Comparison of ENCODE assay signal across 23 cellular contexts in the genomic region with DNA sequence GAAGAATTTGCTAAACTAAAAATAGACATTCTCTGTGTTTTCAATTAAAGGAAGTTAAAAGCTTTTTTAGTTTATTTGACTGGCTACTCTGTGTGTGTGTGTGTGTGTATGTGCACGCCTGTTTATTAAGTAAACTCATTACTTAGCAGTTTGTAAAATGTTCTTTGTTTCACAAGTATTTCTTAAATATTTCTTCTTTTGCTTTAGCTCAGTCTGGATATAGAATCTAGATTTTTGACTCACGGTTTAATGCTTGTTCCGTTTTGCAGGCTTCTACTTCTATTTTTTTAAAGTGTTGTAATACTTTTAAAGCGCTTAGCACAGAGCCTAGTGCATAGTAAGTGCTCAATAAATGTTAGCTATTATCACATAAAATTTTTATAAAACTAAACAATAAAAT.
"Had no signal": no experiment of that assay in that cellular context is flagged by ENCODE, and none has a peak within 500 bp of the region (broad histone marks: within the 10 kb centered on the region; RNA-seq: fewer than 3 reads in every experiment).

No MANE protein-coding gene starts in this region.

- H3K9me3 Mint-ChIP-seq: activated naive CD8-positive, alpha-beta T cell treated with anti-CD3 and anti-CD28 coated beads, Interleukin-2, amount 10 ng/mL, durations not matched to agents 7 days and 5 days; activated T-cell treated with anti-CD3 and anti-CD28 coated beads, Interleukin-2, amount 50 U/mL, for 72 hours; brain; nephron progenitor cell; stimulated activated effector memory CD8-positive, alpha-beta T cell treated with anti-CD3 and anti-CD28 coated beads, Interleukin-12 subunit alpha, Interleukin-12 subunit beta, amount 100 ng/mL, for 72 hours; stimulated activated naive CD8-positive, alpha-beta T cell treated with anti-CD3 and anti-CD28 coated beads, Interleukin-15, Interleukin-2, amounts not matched to agents 100 ng/mL and 50 ng/mL, for 24 hours had no signal

- H3K4me3 Mint-ChIP-seq: activated naive CD8-positive, alpha-beta T cell treated with anti-CD3 and anti-CD28 coated beads, Interleukin-2, amount 10 ng/mL, durations not matched to agents 7 days and 5 days; activated T-cell treated with anti-CD3 and anti-CD28 coated beads, Interleukin-2, amount 50 U/mL, for 72 hours; brain; nephron progenitor cell; stimulated activated effector memory CD8-positive, alpha-beta T cell treated with anti-CD3 and anti-CD28 coated beads, Interleukin-12 subunit alpha, Interleukin-12 subunit beta, amount 100 ng/mL, for 72 hours; stimulated activated naive CD8-positive, alpha-beta T cell treated with anti-CD3 and anti-CD28 coated beads, Interleukin-15, Interleukin-2, amounts not matched to agents 100 ng/mL and 50 ng/mL, for 24 hours had no signal

- H3K27me3 Mint-ChIP-seq: activated naive CD8-positive, alpha-beta T cell treated with anti-CD3 and anti-CD28 coated beads, Interleukin-2, amount 10 ng/mL, durations not matched to agents 7 days and 5 days; brain; progenitor cell of endocrine pancreas; stimulated activated naive CD8-positive, alpha-beta T cell treated with anti-CD3 and anti-CD28 coated beads, Interleukin-15, Interleukin-2, amounts not matched to agents 100 ng/mL and 50 ng/mL, for 24 hours had no signal

- DNase-seq: activated CD4-positive, alpha-beta T cell treated with anti-CD3 and anti-CD28 coated beads for 4 hours; activated CD4-positive, alpha-beta T cell treated with anti-CD3 and anti-CD28 coated beads, Interleukin-2, amount 50 U/mL, for 4 hours; activated naive CD4-positive, alpha-beta T cell treated with Interleukin-2 at 50 U/mL for 16 hours; activated naive CD8-positive, alpha-beta T cell treated with anti-CD3 and anti-CD28 coated beads, Interleukin-2, amount 10 ng/mL, durations not matched to agents 7 days and 5 days; activated T-cell treated with anti-CD3 and anti-CD28 coated beads for 4 hours; activated T-cell treated with anti-CD3 and anti-CD28 coated beads, Interleukin-2, amount 50 U/mL, for 72 hours; dorsolateral prefrontal cortex; effector memory CD4-positive, alpha-beta T cell; kidney; left colon; mammary epithelial cell; nephron progenitor cell; sigmoid colon; small intestine; stimulated activated CD4-positive, alpha-beta T cell treated with anti-CD3 and anti-CD28 coated beads, Interleukin-4, amount 100 ng/mL, for 24 hours; T-helper 9 cell; trophoblast cell had no signal

- FAIRE-seq: TTC549, urothelium cell line had no signal

- H3K4me1 Mint-ChIP-seq: brain had no signal

- H3K27ac Mint-ChIP-seq: activated naive CD8-positive, alpha-beta T cell treated with anti-CD3 and anti-CD28 coated beads, Interleukin-2, amount 10 ng/mL, durations not matched to agents 7 days and 5 days; activated T-cell treated with anti-CD3 and anti-CD28 coated beads, Interleukin-2, amount 50 U/mL, for 72 hours; brain; nephron progenitor cell; progenitor cell of endocrine pancreas; stimulated activated effector memory CD8-positive, alpha-beta T cell treated with anti-CD3 and anti-CD28 coated beads, Interleukin-12 subunit alpha, Interleukin-12 subunit beta, amount 100 ng/mL, for 72 hours; stimulated activated naive CD8-positive, alpha-beta T cell treated with anti-CD3 and anti-CD28 coated beads, Interleukin-15, Interleukin-2, amounts not matched to agents 100 ng/mL and 50 ng/mL, for 24 hours had no signal

- ATAC-seq: activated T-cell treated with anti-CD3 and anti-CD28 coated beads, Interleukin-2, amount 50 U/mL, for 72 hours; left colon; stimulated activated effector memory CD8-positive, alpha-beta T cell treated with anti-CD3 and anti-CD28 coated beads, Interleukin-12 subunit alpha, Interleukin-12 subunit beta, amount 100 ng/mL, for 72 hours had no signal
